In genomic region chr5:158234323-158235158, GRCh38 we compare ENCODE assay signal across 11 cellular contexts.
DNase-seq lines count a peak whose midpoint lies in the region; ATAC-seq and TF ChIP-seq lines count a peak whose summit lies in the region.
"Had no signal": no experiment of that assay in that cellular context is flagged by ENCODE, and none has a peak within 500 bp of the region (broad histone marks: within the 10 kb centered on the region; RNA-seq: fewer than 3 reads in every experiment).

No MANE protein-coding gene starts in this region.

- H3K36me3 Mint-ChIP-seq in naive thymus-derived CD4-positive, alpha-beta T cell, result no peaks in the 10 kb centered on the region
- H3K36me3 Mint-ChIP-seq: activated naive CD8-positive, alpha-beta T cell had no signal

- CTCF ChIA-PET in naive thymus-derived CD4-positive, alpha-beta T cell (lab: Charles Lee), result no interaction called here

- no peak overlapping the region for H3K27ac ChIP-seq in naive thymus-derived CD4-positive, alpha-beta T cell (ENCODE audit: low read depth, low read length)
- no peak overlapping the region for H3K27ac ChIP-seq in left ventricle myocardium inferior (replicated peaks)

- H3K36me3 ChIP-seq in naive thymus-derived CD4-positive, alpha-beta T cell (ENCODE audit: control insufficient read depth in 2 of 3, insufficient read depth in 3 of 3, low read length in 3 of 3), result no peaks in the 10 kb centered on the region
- no peaks in the 10 kb centered on the region for H3K36me3 ChIP-seq in left ventricle myocardium inferior
- no peaks in the 10 kb centered on the region for H3K36me3 ChIP-seq in H7 (replicated peaks; ENCODE audit: control insufficient read depth, insufficient read depth, low read length)

- H3K9me3 ChIP-seq in naive thymus-derived CD4-positive, alpha-beta T cell (ENCODE audit: control insufficient read depth in 2 of 3, low read length in 3 of 3), result no peaks in the 10 kb centered on the region
- H3K9me3 ChIP-seq in left ventricle myocardium inferior (replicated peaks), result no peaks in the 10 kb centered on the region

- peaks cover 5 to 19% (median 12%) of the 10 kb centered on the region in 7 donors for H3K4me1 Mint-ChIP-seq in naive thymus-derived CD4-positive, alpha-beta T cell

- H3K4me3 ChIP-seq in naive thymus-derived CD4-positive, alpha-beta T cell (ENCODE audit: low read length), result no peak overlapping the region
- H3K4me3 ChIP-seq in left ventricle myocardium inferior, result no peak overlapping the region
- H3K4me3 ChIP-seq in H7 (ENCODE audit: insufficient read depth, low read depth, low read length), result no peak overlapping the region

- peaks cover 0 to 5% (median 0%) of the 10 kb centered on the region in 11 donors for H3K9me3 Mint-ChIP-seq in naive thymus-derived CD4-positive, alpha-beta T cell

- H3K4me1 ChIP-seq in naive thymus-derived CD4-positive, alpha-beta T cell (ENCODE audit: control insufficient read depth in 2 of 2, insufficient read depth in 2 of 2, low read length in 2 of 2), result no peaks in the 10 kb centered on the region
- H3K4me1 ChIP-seq in left ventricle myocardium inferior, result no peaks in the 10 kb centered on the region

- no peak for TF ChIP-seq CTCF in left ventricle myocardium inferior (IDR thresholded peaks at IDR 0.05; ENCODE audit: borderline replicate concordance)

- intact Hi-C loops in naive thymus-derived CD4-positive, alpha-beta T cell (cut with micrococcal nuclease), result no loop called here
- intact Hi-C loops in left ventricle myocardium inferior (cut with micrococcal nuclease), result no loop called here

- POLR2A ChIA-PET in naive thymus-derived CD4-positive, alpha-beta T cell (lab: Charles Lee), result no interaction called here

- ATAC-seq in naive thymus-derived CD4-positive, alpha-beta T cell, result peak; percentile 64
- ATAC-seq in GM19397 (IDR thresholded peaks at IDR 0.05; ENCODE audit: unreplicated experiment), result no peak

- peak overlapping the region in 6 of 10 donors; percentile 0 to 55 (median 21) for H3K4me3 Mint-ChIP-seq in naive thymus-derived CD4-positive, alpha-beta T cell
- H3K4me3 Mint-ChIP-seq: activated naive CD8-positive, alpha-beta T cell had no signal

- H3K27ac Mint-ChIP-seq in naive thymus-derived CD4-positive, alpha-beta T cell, result peak overlapping the region in 2 of 9 donors; percentile 7 to 49
- H3K27ac Mint-ChIP-seq: activated naive CD8-positive, alpha-beta T cell had no signal

- H3K27me3 Mint-ChIP-seq in naive thymus-derived CD4-positive, alpha-beta T cell, result no peaks in the 10 kb centered on the region
- H3K27me3 Mint-ChIP-seq: activated naive CD8-positive, alpha-beta T cell had no signal

- DNase-seq in CD1c-positive myeloid dendritic cell (ENCODE audit: extremely low spot score) (peak; percentile 9), M059J (ENCODE audit: low read depth) (peak; percentile 3), SW480 (ENCODE audit: low spot score) (peak; percentile 36), KG1 (lab: John Stamatoyannopoulos, UW) (no peak), left ventricle myocardium inferior (no peak), H7 (no peak)
- peak in 3 of 9 donors; percentile 1 to 29 (median 9) for DNase-seq in naive thymus-derived CD4-positive, alpha-beta T cell
- DNase-seq: activated CD4-positive, alpha-beta T cell treated with anti-CD3 and anti-CD28 coated beads, Interleukin-2, amount 50 U/mL, for 4 hours; substantia nigra had no signal

- no peaks in the 10 kb centered on the region for H3K27me3 ChIP-seq in naive thymus-derived CD4-positive, alpha-beta T cell (ENCODE audit: control insufficient read depth in 2 of 2, insufficient read depth in 2 of 2, low read length in 2 of 2)
- no peaks in the 10 kb centered on the region for H3K27me3 ChIP-seq in left ventricle myocardium inferior (ENCODE audit: low read depth)
- H3K27me3 ChIP-seq in H7 (ENCODE audit: control insufficient read depth, insufficient read depth, low read length), result no peaks in the 10 kb centered on the region

Comparison
In these comparisons a context has a peak if more than half of its experiments do, and no peak if none do; other contexts are left out.
1. DNase-seq: peak in CD1c-positive myeloid dendritic cell (single experiment), M059J (single experiment) and SW480 (single experiment); none in KG1 (single experiment), left ventricle myocardium inferior (single experiment) and H7 (single experiment).